ENCODE assay signal across 18 cellular contexts in the genomic region with DNA sequence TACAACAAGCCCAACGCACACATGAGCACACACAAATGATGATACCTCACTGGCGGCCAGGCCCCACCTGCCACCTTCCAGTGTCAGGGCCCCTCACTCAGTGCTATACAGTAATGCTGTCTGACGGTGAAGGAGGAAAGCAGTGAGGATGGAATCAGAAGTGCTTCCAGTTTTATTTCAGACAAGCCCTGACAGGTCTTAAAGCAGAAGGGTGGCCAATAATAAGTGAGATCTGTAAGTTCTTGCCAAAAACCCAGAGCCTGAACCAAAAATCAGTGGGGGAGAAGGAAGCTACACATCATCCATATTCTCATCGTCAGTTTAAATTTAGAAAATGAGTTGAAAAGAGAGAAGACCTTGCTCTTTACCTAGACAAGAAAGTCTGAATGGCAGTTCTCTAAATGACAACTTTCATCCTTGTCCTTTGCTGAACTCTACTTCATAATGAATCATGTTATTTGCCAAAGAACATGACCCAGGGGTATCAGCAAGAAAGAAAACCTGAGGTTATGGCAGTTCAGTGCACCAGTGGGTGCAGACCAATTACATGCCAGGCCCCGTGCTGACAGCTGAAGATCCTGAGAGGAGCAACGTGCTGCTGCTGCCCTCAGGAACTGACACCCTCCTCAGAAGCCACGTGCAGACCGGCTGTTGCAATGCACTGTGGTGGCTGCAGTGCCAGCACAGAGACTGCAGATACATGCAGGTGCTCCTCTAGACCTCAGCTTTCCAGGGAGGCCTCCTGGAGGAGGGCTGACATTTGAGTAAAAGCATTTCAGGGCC.
A peak's percentile ranks its signal among the peaks of the same experiment; 100 is the strongest.
DNase-seq lines count a peak whose midpoint lies in the region; ATAC-seq and TF ChIP-seq lines count a peak whose summit lies in the region.
"Had no signal": no experiment of that assay in that cellular context is flagged by ENCODE, and none has a peak within 500 bp of the region (broad histone marks: within the 10 kb centered on the region; RNA-seq: fewer than 3 reads in every experiment).

No MANE protein-coding gene starts in this region.

- H3K4me1 Mint-ChIP-seq in HFFc6 (ENCODE audit: low read depth): peaks cover 23% of the 10 kb centered on the region

- ATAC-seq in right cardiac atrium: peak; percentile 54 to 79
- no peak for ATAC-seq in GM21526 (IDR thresholded peaks at IDR 0.05; ENCODE audit: low FRiP score, unreplicated experiment)
- ATAC-seq in lower lobe of right lung: no peak

- intact Hi-C loops in mammary epithelial cell (cut with micrococcal nuclease) (loop anchor here (10.0 kb wide), 1 partner anchor 178 kb away; no protein-coding TSS in a partner anchor), right cardiac atrium (cut with DNase I) (no loop called here), lower lobe of right lung (cut with DNase I) (no loop called here)

- H3K27ac Mint-ChIP-seq in HFFc6: peak overlapping the region; percentile 42

- H3K9ac ChIP-seq in mammary epithelial cell (ENCODE audit: insufficient read depth, low read length): no peak overlapping the region

- dilution Hi-C loops in mammary epithelial cell (cut with HindIII; ENCODE audit: low sequenced_read_pairs): no loop called here

- no peaks in the 10 kb centered on the region for H3K9me3 Mint-ChIP-seq in HFFc6

- no peaks in the 10 kb centered on the region for H4K20me1 ChIP-seq in mammary epithelial cell (ENCODE audit: insufficient read depth, low read length)

- no peaks in the 10 kb centered on the region for H3K79me2 ChIP-seq in mammary epithelial cell (ENCODE audit: insufficient read depth, low read length)

- H3K9me3 ChIP-seq in mammary epithelial cell (replicated peaks; ENCODE audit: insufficient read depth, low read length) (no peaks in the 10 kb centered on the region), right cardiac atrium (ENCODE audit: control insufficient read depth, low read length) (peaks cover 1% of the 10 kb centered on the region), lower lobe of right lung (no peaks in the 10 kb centered on the region)
- H3K9me3 ChIP-seq: tibial nerve had no signal

- H3K36me3 Mint-ChIP-seq in HFFc6 (ENCODE audit: low read depth): peaks cover 29% of the 10 kb centered on the region

- in situ Hi-C loops in mammary epithelial cell (cut with MboI; ENCODE audit: low sequenced_read_pairs in 2 of 2): no loop called here

- H3K4me1 ChIP-seq in mammary epithelial cell (ENCODE audit: insufficient read depth, low read length) (peaks cover 35% of the 10 kb centered on the region), right cardiac atrium (ENCODE audit: control insufficient read depth, insufficient read depth, low read length) (no peaks in the 10 kb centered on the region), lower lobe of right lung (no peaks in the 10 kb centered on the region)
- H3K4me1 ChIP-seq: tibial nerve had no signal

- no peaks in the 10 kb centered on the region for H3K27me3 Mint-ChIP-seq in HFFc6 (ENCODE audit: insufficient read depth)
- H3K27me3 Mint-ChIP-seq: CD4-positive, CD25-positive, alpha-beta regulatory T cell had no signal

- H3K27ac ChIP-seq in mammary epithelial cell (ENCODE audit: insufficient read depth, low read depth, low read length) (peak overlapping the region; percentile 12), right cardiac atrium (ENCODE audit: low read length) (peak overlapping the region; percentile 53), lower lobe of right lung (no peak overlapping the region)
- H3K27ac ChIP-seq: 22Rv1, tibial nerve had no signal

- DNase-seq in DMS 273 (lab: John Stamatoyannopoulos, UW; ENCODE audit: unreplicated experiment) (peak; percentile 4), DMS 273 treated with DMSO at 0.1 percent for 48 hours (lab: John Stamatoyannopoulos, UW) (no peak), HFFc6 (no peak), mammary epithelial cell (peak; percentile 38), right cardiac atrium (peak in 2 of 3 donors; percentile 52 to 63), hepatic stellate cell (ENCODE audit: low spot score) (no peak), lower lobe of right lung (no peak)
- DNase-seq: activated CD8-positive, alpha-beta memory T cell treated with anti-CD3 and anti-CD28 coated beads for 24 hours; activated naive CD4-positive, alpha-beta T cell; CD4-positive, CD25-positive, alpha-beta regulatory T cell; Kasumi-1; mesendoderm; NCI-H1417 treated with DMSO at 0.1 percent for 48 hours; NCI-H510A; OCI-M1 had no signal

- H3K4me2 ChIP-seq in mammary epithelial cell (ENCODE audit: insufficient read depth, low read depth, low read length): peak overlapping the region; percentile 28

- no peak for TF ChIP-seq CTCF in HFFc6 (IDR thresholded peaks at IDR 0.05)
- no peak for TF ChIP-seq CTCF in mammary epithelial cell (conservative IDR thresholded peaks at IDR 0.05 in 1 of 2, IDR thresholded peaks at IDR 0.05 in 1 of 2; ENCODE audit: extremely low read depth in 1 of 2, insufficient read depth in 1 of 2, low read depth in 1 of 2, low read length in 2 of 2)
- TF ChIP-seq CTCF in lower lobe of right lung (IDR thresholded peaks at IDR 0.05): no peak

- no peak overlapping the region for H3K4me3 Mint-ChIP-seq in HFFc6

- WGBS in mammary epithelial cell (ENCODE audit: low coverage, missing lambda C conversion rate): 28% methylated on average over 8 of the region's 8 CpGs
- 66% methylated on average over 8 of the region's 8 CpGs for WGBS in right cardiac atrium

- H2AFZ ChIP-seq in mammary epithelial cell (ENCODE audit: low read depth, low read length): peak overlapping the region; percentile 48

- CTCF ChIA-PET in mammary epithelial cell (lab: Charles Lee; ENCODE audit: low non-redundant PET): no interaction called here

- no TSS peak for BruUV-seq in mammary epithelial cell (replicated peaks; lab: Mats Ljungman, UMichigan)

- H3K27me3 ChIP-seq in mammary epithelial cell (ENCODE audit: insufficient read depth, low read length) (no peaks in the 10 kb centered on the region), right cardiac atrium (ENCODE audit: control insufficient read depth, insufficient read depth) (no peaks in the 10 kb centered on the region), lower lobe of right lung (ENCODE audit: low read depth) (no peaks in the 10 kb centered on the region)
- H3K27me3 ChIP-seq: tibial nerve had no signal

- H3K4me3 ChIP-seq in mammary epithelial cell (replicated peaks in 1 of 3; ENCODE audit: insufficient read depth in 1 of 3, low read depth in 2 of 3, low read length in 3 of 3) (no peak overlapping the region), right cardiac atrium (ENCODE audit: low read length) (no peak overlapping the region), lower lobe of right lung (no peak overlapping the region)
- H3K4me3 ChIP-seq: tibial nerve had no signal

- H3K36me3 ChIP-seq in mammary epithelial cell (ENCODE audit: insufficient read depth, low read length) (peaks cover 2% of the 10 kb centered on the region), lower lobe of right lung (peaks cover 69% of the 10 kb centered on the region)

Comparison
In these comparisons a context has a peak if more than half of its experiments do, and no peak if none do; other contexts are left out.
1. DNase-seq: peak in DMS 273 (single experiment), mammary epithelial cell (single experiment) and right cardiac atrium (2 of 3); none in DMS 273 treated with DMSO at 0.1 percent for 48 hours (single experiment), HFFc6 (single experiment), hepatic stellate cell (single experiment) and lower lobe of right lung (single experiment).
2. ATAC-seq: peak in right cardiac atrium (2 of 2); none in GM21526 (single experiment) and lower lobe of right lung (0 of 2).